In genomic region chr7:159057647-159058046, GRCh38 we compare ENCODE assay signal across 9 cellular contexts.
"Had no signal": no experiment of that assay in that cellular context is flagged by ENCODE, and none has a peak within 500 bp of the region (broad histone marks: within the 10 kb centered on the region; RNA-seq: fewer than 3 reads in every experiment).

No MANE protein-coding gene starts in this region.

- H3K4me2 ChIP-seq: GM23338 had no signal

- H3K4me3 ChIP-seq: GM23338, K562 had no signal

- DNase-seq: H9, HCEC 1CT, IMR-90, Karpas-422, KG1 had no signal

- FAIRE-seq: HTR-8/SVneo, K562 had no signal

- H2AFZ ChIP-seq: GM23338 had no signal

- H3K27ac Mint-ChIP-seq: GM23338, H9 had no signal

- H3K4me3 Mint-ChIP-seq: GM23338, H9 had no signal

- H3K4me1 Mint-ChIP-seq: GM23338, H9 had no signal

- H3K27ac ChIP-seq: HL-60 had no signal

- ATAC-seq: GM23338, K562 had no signal
